1 cellular context compared by ENCODE assay signal in genomic region chr6:156778615-156779205, GRCh38.
TF ChIP-seq lines count a peak whose summit lies in the region.

No MANE protein-coding gene starts in this region.

TF ChIP-seq in A549, 52 proteins besides CTCF, POLR2A, EP300 and RAD21 (continued from another document):
- TF ChIP-seq, protein P1, sequence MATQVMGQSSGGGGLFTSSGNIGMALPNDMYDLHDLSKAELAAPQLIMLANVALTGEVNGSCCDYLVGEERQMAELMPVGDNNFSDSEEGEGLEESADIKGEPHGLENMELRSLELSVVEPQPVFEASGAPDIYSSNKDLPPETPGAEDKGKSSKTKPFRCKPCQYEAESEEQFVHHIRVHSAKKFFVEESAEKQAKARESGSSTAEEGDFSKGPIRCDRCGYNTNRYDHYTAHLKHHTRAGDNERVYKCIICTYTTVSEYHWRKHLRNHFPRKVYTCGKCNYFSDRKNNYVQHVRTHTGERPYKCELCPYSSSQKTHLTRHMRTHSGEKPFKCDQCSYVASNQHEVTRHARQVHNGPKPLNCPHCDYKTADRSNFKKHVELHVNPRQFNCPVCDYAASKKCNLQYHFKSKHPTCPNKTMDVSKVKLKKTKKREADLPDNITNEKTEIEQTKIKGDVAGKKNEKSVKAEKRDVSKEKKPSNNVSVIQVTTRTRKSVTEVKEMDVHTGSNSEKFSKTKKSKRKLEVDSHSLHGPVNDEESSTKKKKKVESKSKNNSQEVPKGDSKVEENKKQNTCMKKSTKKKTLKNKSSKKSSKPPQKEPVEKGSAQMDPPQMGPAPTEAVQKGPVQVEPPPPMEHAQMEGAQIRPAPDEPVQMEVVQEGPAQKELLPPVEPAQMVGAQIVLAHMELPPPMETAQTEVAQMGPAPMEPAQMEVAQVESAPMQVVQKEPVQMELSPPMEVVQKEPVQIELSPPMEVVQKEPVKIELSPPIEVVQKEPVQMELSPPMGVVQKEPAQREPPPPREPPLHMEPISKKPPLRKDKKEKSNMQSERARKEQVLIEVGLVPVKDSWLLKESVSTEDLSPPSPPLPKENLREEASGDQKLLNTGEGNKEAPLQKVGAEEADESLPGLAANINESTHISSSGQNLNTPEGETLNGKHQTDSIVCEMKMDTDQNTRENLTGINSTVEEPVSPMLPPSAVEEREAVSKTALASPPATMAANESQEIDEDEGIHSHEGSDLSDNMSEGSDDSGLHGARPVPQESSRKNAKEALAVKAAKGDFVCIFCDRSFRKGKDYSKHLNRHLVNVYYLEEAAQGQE (IDR thresholded peaks at IDR 0.05): no peak
- TF ChIP-seq ZSCAN20 (CRISPR knock-in tag; IDR thresholded peaks at IDR 0.05) (no peak), KDM1A (IDR thresholded peaks at IDR 0.05; ENCODE audit: low read depth) (no peak), SREBF2 (IDR thresholded peaks at IDR 0.05) (no peak), JUN (IDR thresholded peaks at IDR 0.05) (peak; percentile 14 to 47; a peak in 3 of 5 replicates), BCL3 (IDR thresholded peaks at IDR 0.05) (no peak; the same call in 2 of the 3 replicates), ESRRA (IDR thresholded peaks at IDR 0.05; ENCODE audit: borderline replicate concordance, low read length) (no peak)
